Comparison of ENCODE assay signal across 22 cellular contexts in the genomic region with DNA sequence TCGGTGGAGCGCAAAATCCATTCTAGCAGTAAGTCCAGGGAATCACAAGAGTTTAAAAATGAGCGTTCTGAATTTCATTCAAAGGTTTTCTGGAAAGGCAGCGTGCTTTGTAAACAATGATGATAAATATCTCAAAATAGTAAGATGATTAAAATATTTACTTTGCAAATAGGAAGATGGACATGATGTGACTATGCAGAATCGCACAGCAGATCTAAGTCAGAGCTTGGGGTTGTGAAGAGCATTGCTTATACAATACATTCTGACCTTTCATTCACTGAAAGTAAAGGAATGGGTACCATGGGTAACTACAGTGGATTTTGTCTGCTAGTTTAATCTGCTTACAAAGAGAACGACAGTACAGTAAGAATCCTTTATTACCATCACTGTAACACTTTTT.
DNase-seq lines count a peak whose midpoint lies in the region; ATAC-seq, FAIRE-seq and TF ChIP-seq lines count a peak whose summit lies in the region.
"Had no signal": no experiment of that assay in that cellular context is flagged by ENCODE, and none has a peak within 500 bp of the region (broad histone marks: within the 10 kb centered on the region; RNA-seq: fewer than 3 reads in every experiment).

No MANE protein-coding gene starts in this region.

- peak; percentile 9 for FAIRE-seq in GM12891 (lab: Jason Lieb, UNC)
- FAIRE-seq: G401.6 had no signal

- H3K4me1 ChIP-seq in A673 (ENCODE audit: insufficient read depth, low read length, poor library complexity, severe bottlenecking) (no peaks in the 10 kb centered on the region), prostate gland (replicated peaks) (peaks cover 24% of the 10 kb centered on the region)

- TSS peak; percentile 19 for BruUV-seq in A673 (replicated peaks; lab: Mats Ljungman, UMichigan)

- 36% methylated on average over 6 of the region's 6 CpGs for WGBS in prostate gland

- no peak for ATAC-seq in left colon

- DNase-seq in A673 (ENCODE audit: low spot score) (no peak), GM12891 (ENCODE audit: insufficient read length, low spot score) (no peak), prostate gland (ENCODE audit: low spot score) (peak; percentile 27), left colon (no peak), NCI-H2196 treated with DMSO at 0.1 percent for 48 hours (lab: John Stamatoyannopoulos, UW; ENCODE audit: unreplicated experiment) (no peak)
- DNase-seq in activated CD4-positive, alpha-beta T cell treated with anti-CD3 and anti-CD28 coated beads for 4 hours = no peak
- DNase-seq: CD4-positive, alpha-beta memory T cell; DMS153; GOT3; HCEC 1CT; IMR-90; MV-4-11; NCI-H1105 treated with DMSO at 0.1 percent for 48 hours; NCI-H2081; NCI-H2171; NCI-H446; OCI-M1; Right ventricle myocardium superior had no signal

- POLR2A ChIA-PET in A673 (lab: Charles Lee; ENCODE audit: low non-redundant PET) = no interaction called here

- H3K4me3 ChIP-seq in A673 (ENCODE audit: low read depth, low read length, poor library complexity, severe bottlenecking) (no peak overlapping the region), prostate gland (no peak overlapping the region)
- H3K4me3 ChIP-seq: BLaER1 had no signal

- no peak for TF ChIP-seq CTCF in A673 (conservative IDR thresholded peaks at IDR 0.05; ENCODE audit: low read depth, low read length)
- no peak for TF ChIP-seq CTCF in VCaP (conservative IDR thresholded peaks at IDR 0.05)
- TF ChIP-seq CTCF in prostate gland (IDR thresholded peaks at IDR 0.05) = no peak

- H3K27ac ChIP-seq in A673 (ENCODE audit: low read depth, low read length, poor library complexity, severe bottlenecking) (no peak overlapping the region), VCaP (peak overlapping the region; percentile 58), prostate gland (no peak overlapping the region)
- H3K27ac ChIP-seq: BLaER1, KMS-11 had no signal

- intact Hi-C loops in A673 (cut with micrococcal nuclease; ENCODE audit: unreplicated experiment) (no loop called here), prostate gland (cut with DNase I) (no loop called here), left colon (cut with DNase I, micrococcal nuclease) (no loop called here)

- CTCF ChIA-PET in A673 (lab: Charles Lee) = no interaction called here

- H3K36me3 ChIP-seq in A673 (ENCODE audit: insufficient read depth, low read length, poor library complexity, severe bottlenecking) (peaks cover 22% of the 10 kb centered on the region), prostate gland (no peaks in the 10 kb centered on the region)

- TF ChIP-seq POLR2A in GM12891 (IDR thresholded peaks at IDR 0.05; ENCODE audit: low read depth, low read length) = no peak
- no peak for TF ChIP-seq POLR2A in prostate gland (IDR thresholded peaks at IDR 0.05)

- H3K27me3 ChIP-seq in A673 (replicated peaks; ENCODE audit: insufficient read depth, low read depth, low read length, poor library complexity) (no peaks in the 10 kb centered on the region), prostate gland (replicated peaks; ENCODE audit: insufficient read depth) (no peaks in the 10 kb centered on the region)
- H3K27me3 ChIP-seq: BLaER1 had no signal

- H3K9me3 ChIP-seq in A673 (ENCODE audit: low read depth, low read length, poor library complexity, severe bottlenecking) (no peaks in the 10 kb centered on the region), prostate gland (no peaks in the 10 kb centered on the region)
- H3K9me3 ChIP-seq: BLaER1 had no signal

TF ChIP-seq in GM12891, 5 proteins besides CTCF, POLR2A, EP300 and RAD21:
- TF ChIP-seq PAX5 (IDR thresholded peaks at IDR 0.05; ENCODE audit: insufficient read depth, low read length, severe bottlenecking) = no peak
- TF ChIP-seq SPI1 (IDR thresholded peaks at IDR 0.05; ENCODE audit: low read depth, low read length) = no peak
